In the genomic region with DNA sequence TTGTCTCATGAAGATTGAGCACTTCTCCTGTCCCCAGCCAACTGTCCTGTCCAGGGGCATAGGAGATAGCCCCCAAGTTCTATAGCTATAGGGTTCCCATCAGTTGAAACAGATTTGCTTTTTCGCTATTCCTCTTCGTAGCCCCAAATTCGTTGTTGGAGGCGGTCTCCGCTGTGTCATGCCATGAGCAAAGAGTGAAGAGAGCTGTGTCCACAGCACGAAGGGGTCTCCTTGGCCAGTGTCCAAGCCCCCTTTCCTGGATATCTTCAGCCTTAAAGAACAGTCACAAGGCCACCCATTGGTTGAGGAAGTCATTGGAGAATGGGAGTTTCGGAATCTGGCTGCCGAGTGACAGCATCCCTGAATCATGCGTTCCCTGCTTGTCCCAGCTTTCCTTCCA, we compare ENCODE assay signal across 1 cellular context.
TF ChIP-seq lines count a peak whose summit lies in the region.

No MANE protein-coding gene starts in this region.

TF ChIP-seq in A549, 52 proteins besides CTCF, POLR2A, EP300 and RAD21 (continued from another document):
- TF ChIP-seq KDM5A (IDR thresholded peaks at IDR 0.05) = no peak
- TF ChIP-seq, protein P1, sequence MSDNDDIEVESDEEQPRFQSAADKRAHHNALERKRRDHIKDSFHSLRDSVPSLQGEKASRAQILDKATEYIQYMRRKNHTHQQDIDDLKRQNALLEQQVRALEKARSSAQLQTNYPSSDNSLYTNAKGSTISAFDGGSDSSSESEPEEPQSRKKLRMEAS (IDR thresholded peaks at IDR 0.05) = no peak
- no peak for TF ChIP-seq BHLHE40 (IDR thresholded peaks at IDR 0.05; ENCODE audit: low read depth, low read length)
- no peak for TF ChIP-seq JUNB (IDR thresholded peaks at IDR 0.05)
- TF ChIP-seq MAFK (IDR thresholded peaks at IDR 0.05; ENCODE audit: partially characterized antibody) = peak; percentile 0
